Comparison of ENCODE assay signal across 20 cellular contexts in the genomic region with DNA sequence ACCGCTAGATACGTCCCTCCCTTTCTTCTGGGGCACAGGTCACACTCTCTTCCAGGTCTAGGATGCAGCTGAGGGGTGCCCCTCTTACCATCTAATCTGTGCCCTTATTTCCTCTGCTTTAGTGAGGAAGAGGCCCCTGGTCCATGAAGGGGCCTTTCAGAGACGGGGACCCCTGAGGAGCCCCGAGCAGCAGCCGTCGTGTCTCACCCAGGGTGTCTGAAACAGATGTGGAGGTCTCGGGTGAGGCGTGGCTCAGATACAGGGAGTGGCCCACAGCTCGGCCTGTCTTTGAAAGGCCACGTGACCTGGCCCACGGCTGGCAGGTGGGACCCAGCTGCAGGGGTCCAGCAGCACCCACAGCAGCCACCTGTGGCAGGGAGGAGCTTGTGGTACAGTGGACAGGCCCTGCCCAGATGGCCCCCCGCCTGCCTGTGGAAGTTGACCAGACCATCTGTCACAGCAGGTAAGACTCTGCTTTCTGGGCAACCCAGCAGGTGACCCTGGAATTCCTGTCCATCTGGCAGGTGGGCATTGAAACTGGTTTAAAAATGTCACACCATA. TPM values are rescaled to one million over a fixed set of nuclear protein-coding genes. Genes with fewer than 3 reads are reported as not detected.
"Had no signal": no experiment of that assay in that cellular context is flagged by ENCODE, and none has a peak within 500 bp of the region (broad histone marks: within the 10 kb centered on the region; RNA-seq: fewer than 3 reads in every experiment).

No MANE protein-coding gene starts in this region.

- DNase-seq: activated B cell treated with CpG ODN at 0.5 μM for 24 hours; activated CD4-positive, alpha-beta T cell treated with anti-CD3 and anti-CD28 coated beads, Interleukin-2, amount 10 ng/mL, durations not matched to agents 7 days and 5 days; activated T-cell treated with anti-CD3 and anti-CD28 coated beads for 4 hours; anterior cingulate cortex; mesendoderm; retina; stimulated activated CD4-positive, alpha-beta T cell treated with anti-CD3 and anti-CD28 coated beads, Interleukin-2, amount 100 ng/mL, for 24 hours; stimulated activated naive CD4-positive, alpha-beta T cell treated with Interleukin-2 at 50 U/mL for 16 hours had no signal

- H3K27ac Mint-ChIP-seq: activated B cell treated with CpG ODN at 0.5 μM for 24 hours; activated CD4-positive, alpha-beta T cell treated with anti-CD3 and anti-CD28 coated beads, Interleukin-2, amount 10 ng/mL, durations not matched to agents 7 days and 5 days; activated naive CD8-positive, alpha-beta T cell; activated T-helper 2 cell treated with anti-CD3 and anti-CD28 coated beads, Interferon-gamma antibody, Interleukin-2, Interleukin-4, amounts not matched to agents 10 μg/mL and 5 μg/mL and 100 μg/mL, durations not matched to agents 14 hours and 24 hours and 36 hours had no signal

- H3K9me3 Mint-ChIP-seq: activated B cell treated with CpG ODN at 0.5 μM for 24 hours; activated CD4-positive, alpha-beta T cell treated with anti-CD3 and anti-CD28 coated beads, Interleukin-2, amount 10 ng/mL, durations not matched to agents 7 days and 5 days; activated T-helper 2 cell treated with anti-CD3 and anti-CD28 coated beads, Interferon-gamma antibody, Interleukin-2, Interleukin-4, amounts not matched to agents 10 μg/mL and 5 μg/mL and 100 μg/mL, durations not matched to agents 14 hours and 24 hours and 36 hours had no signal

- H3K4me1 ChIP-seq: breast epithelium, esophagus muscularis mucosa had no signal

- H3K27me3 ChIP-seq: breast epithelium, ovary had no signal

- H3K9me3 ChIP-seq: breast epithelium, esophagus muscularis mucosa, ovary had no signal

- H3K36me3 Mint-ChIP-seq: activated naive CD8-positive, alpha-beta T cell had no signal

- H3K4me3 Mint-ChIP-seq: activated B cell treated with CpG ODN at 0.5 μM for 24 hours; activated CD4-positive, alpha-beta T cell treated with anti-CD3 and anti-CD28 coated beads, Interleukin-2, amount 10 ng/mL, durations not matched to agents 7 days and 5 days; activated naive CD8-positive, alpha-beta T cell had no signal

- H3K27me3 Mint-ChIP-seq: activated CD4-positive, alpha-beta T cell treated with anti-CD3 and anti-CD28 coated beads, Interleukin-2, amount 10 ng/mL, durations not matched to agents 7 days and 5 days had no signal

- H3K36me3 ChIP-seq: breast epithelium, ovary had no signal

- ATAC-seq: left lobe of liver, SK-N-SH treated with all-trans-retinoic acid at 6 μM for 48 hours had no signal

- H3K4me3 ChIP-seq: breast epithelium, esophagus muscularis mucosa, ovary had no signal

- H3K27ac ChIP-seq: breast epithelium, esophagus muscularis mucosa, ovary had no signal

- H3K4me1 Mint-ChIP-seq: activated B cell treated with CpG ODN at 0.5 μM for 24 hours; activated CD4-positive, alpha-beta T cell treated with anti-CD3 and anti-CD28 coated beads, Interleukin-2, amount 10 ng/mL, durations not matched to agents 7 days and 5 days had no signal

RNA-seq across cellular contexts. Expression of a gene that starts 15.6 kb away (rescaled TPM):
- total RNA-seq: activated B cell treated with CpG ODN at 0.5 μM for 24 hours; activated CD4-positive, alpha-beta T cell treated with anti-CD3 and anti-CD28 coated beads, Interleukin-2, amount 10 ng/mL, durations not matched to agents 7 days and 5 days; activated CD8-positive, alpha-beta memory T cell treated with anti-CD3 and anti-CD28 coated beads for 36 hours; activated T-helper 2 cell treated with anti-CD3 and anti-CD28 coated beads, Interferon-gamma antibody, Interleukin-2, Interleukin-4, amounts not matched to agents 10 μg/mL and 5 μg/mL and 100 μg/mL, durations not matched to agents 14 hours and 24 hours and 36 hours; breast epithelium; esophagus muscularis mucosa; fibroblast of villous mesenchyme; left lobe of liver; ovary; T-helper 1 cell treated with Interleukin-12 subunit alpha and Interleukin-12 subunit beta and Interleukin-4 antibody, amounts not matched to agents 30 ng/mL and 1 ng/mL, for 36 hours; temporal lobe; ureter had no signal

RNA-seq across cellular contexts. Expression of a gene that starts 28.5 kb away (rescaled TPM):
- total RNA-seq: activated B cell treated with CpG ODN at 0.5 μM for 24 hours; activated CD4-positive, alpha-beta T cell treated with anti-CD3 and anti-CD28 coated beads, Interleukin-2, amount 10 ng/mL, durations not matched to agents 7 days and 5 days; fibroblast of villous mesenchyme had no signal
